Comparison of ENCODE assay signal across 3 cellular contexts in the genomic region with DNA sequence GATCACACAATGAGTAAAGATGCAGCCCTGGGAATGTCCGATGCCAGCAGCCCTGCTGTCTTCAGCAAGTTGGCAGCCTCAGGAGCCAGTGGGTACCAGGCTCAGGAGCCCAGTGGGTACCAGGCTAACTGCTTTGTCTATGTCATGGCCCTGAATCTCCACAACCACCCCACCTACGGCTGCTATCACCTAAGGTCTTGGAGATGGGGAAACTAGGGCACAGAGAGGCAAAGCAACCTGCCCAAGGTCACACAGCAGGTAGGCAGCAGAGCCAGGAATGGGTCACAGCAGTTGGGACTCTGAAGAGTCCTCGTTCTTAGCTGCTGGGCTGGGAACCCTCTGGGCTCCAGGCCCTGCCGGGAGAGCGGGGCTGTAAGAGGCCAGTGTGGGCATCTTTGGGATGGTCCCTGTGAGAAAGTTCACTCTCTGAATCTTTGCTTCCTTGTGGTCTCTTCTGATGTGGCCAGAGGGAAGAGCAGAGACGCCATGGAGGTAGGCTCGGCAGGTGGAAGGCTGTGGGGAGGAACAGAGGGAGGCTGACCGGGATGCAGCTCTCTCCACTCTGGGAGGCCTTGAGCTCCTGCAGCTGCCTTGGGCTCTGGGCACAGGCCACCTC. TPM values are rescaled to one million over a fixed set of nuclear protein-coding genes. Genes with fewer than 3 reads are reported as not detected.
"Had no signal": no experiment of that assay in that cellular context is flagged by ENCODE, and none has a peak within 500 bp of the region (broad histone marks: within the 10 kb centered on the region; RNA-seq: fewer than 3 reads in every experiment).

No MANE protein-coding gene starts in this region.

RNA-seq across cellular contexts. Expression of a gene that starts 34.1 kb away (rescaled TPM):
- total RNA-seq: activated B cell treated with CpG ODN at 0.5 μM for 24 hours; activated CD8-positive, alpha-beta T cell treated with anti-CD3 and anti-CD28 coated beads for 36 hours; esophagus mucosa had no signal
